Comparison of ENCODE assay signal across 27 cellular contexts in the genomic region with DNA sequence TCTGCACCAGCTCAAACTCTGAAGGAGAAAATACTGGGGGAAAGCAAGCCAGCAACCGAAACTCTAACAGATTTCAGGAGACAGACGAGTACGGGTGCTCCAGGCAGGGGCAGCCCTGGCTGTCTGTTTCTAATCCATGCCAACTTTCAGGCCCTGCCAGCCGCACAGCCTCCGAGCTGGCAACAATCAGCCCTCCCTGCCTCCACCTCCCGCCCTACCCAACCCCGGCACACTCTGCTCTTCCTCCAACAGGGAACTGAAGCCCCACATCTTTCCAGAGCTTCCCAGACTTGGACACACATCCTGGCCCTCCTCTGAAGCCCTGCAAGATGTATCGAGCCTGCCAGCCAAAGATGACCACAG.
"Had no signal": no experiment of that assay in that cellular context is flagged by ENCODE, and none has a peak within 500 bp of the region (broad histone marks: within the 10 kb centered on the region; RNA-seq: fewer than 3 reads in every experiment).

No MANE protein-coding gene starts in this region.

- H3K9me3 ChIP-seq: colonic mucosa, gastrocnemius medialis, lower lobe of right lung, pancreas, prostate gland, right lobe of liver, thoracic aorta, upper lobe of left lung, uterus had no signal

- H3K27me3 ChIP-seq: colonic mucosa, neural progenitor cell, right lobe of liver, upper lobe of left lung, uterus had no signal

- H3K36me3 Mint-ChIP-seq: immature natural killer cell; natural killer cell treated with Interleukin-12 subunit alpha and Interleukin-12 subunit beta and Interleukin-15 and Interleukin-18, amount 100 ng/mL, for 72 hours; neural progenitor cell had no signal

- DNase-seq: colonic mucosa; dermis blood vessel endothelial cell; effector CD4-positive, alpha-beta T cell; endodermal cell; erythroblast; gastrocnemius medialis; glutamatergic neuron; immature natural killer cell; left cardiac atrium; left ventricle myocardium inferior; lower lobe of right lung; mesenchymal stem cell; midbrain; occipital lobe; pancreas; right lobe of liver; stimulated activated CD4-positive, alpha-beta T cell treated with anti-CD3 and anti-CD28 coated beads, Interleukin-15, amount 100 ng/mL, for 24 hours; stimulated activated CD4-positive, alpha-beta T cell treated with anti-CD3 and anti-CD28 coated beads, Interleukin-1b, Interleukin-23, amount 100 ng/mL, for 48 hours; stimulated activated CD4-positive, alpha-beta T cell treated with anti-CD3 and anti-CD28 coated beads, Interleukin-4, amount 100 ng/mL, for 4 hours; stimulated activated naive B cell treated with anti-CD40 and anti-IgM and Interleukin-4, amounts not matched to agents 10 μg/mL and 1 μg/mL and 100 μg/mL, for 72 hours; stimulated activated naive CD8-positive, alpha-beta T cell treated with anti-CD3 and anti-CD28 coated beads, Interleukin-15, amount 100 ng/mL, for 72 hours; upper lobe of left lung; uterus had no signal

- H3K36me3 ChIP-seq: colonic mucosa, gastrocnemius medialis, left ventricle myocardium inferior, lower lobe of right lung, neural progenitor cell, pancreas, prostate gland, right lobe of liver, thoracic aorta, upper lobe of left lung, uterus had no signal

- H3K9me3 Mint-ChIP-seq: endodermal cell; immature natural killer cell; natural killer cell treated with Interleukin-12 subunit alpha and Interleukin-12 subunit beta and Interleukin-15 and Interleukin-18, amount 100 ng/mL, for 72 hours had no signal

- H3K4me1 ChIP-seq: colonic mucosa, gastrocnemius medialis, left ventricle myocardium inferior, lower lobe of right lung, pancreas, prostate gland, right lobe of liver, upper lobe of left lung, uterus had no signal

- H3K27ac ChIP-seq: colonic mucosa, left ventricle myocardium inferior, lower lobe of right lung, neural progenitor cell, pancreas, prostate gland, right lobe of liver, thoracic aorta, upper lobe of left lung, uterus had no signal

- H3K4me3 ChIP-seq: colonic mucosa, gastrocnemius medialis, left ventricle myocardium inferior, lower lobe of right lung, neural progenitor cell, pancreas, prostate gland, right lobe of liver, thoracic aorta, upper lobe of left lung, uterus had no signal

- H3K4me3 Mint-ChIP-seq: endodermal cell; immature natural killer cell; natural killer cell treated with Interleukin-12 subunit alpha and Interleukin-12 subunit beta and Interleukin-15 and Interleukin-18, amount 100 ng/mL, for 72 hours; neural progenitor cell; stimulated activated naive B cell treated with anti-CD40 and anti-IgM and Interleukin-4, amounts not matched to agents 10 μg/mL and 1 μg/mL and 100 μg/mL, for 72 hours; stimulated activated naive CD8-positive, alpha-beta T cell treated with anti-CD3 and anti-CD28 coated beads, Interleukin-15, amount 100 ng/mL, for 72 hours had no signal

- H3K9ac ChIP-seq: neural progenitor cell had no signal

- H3K4me1 Mint-ChIP-seq: stimulated activated naive CD8-positive, alpha-beta T cell treated with anti-CD3 and anti-CD28 coated beads, Interleukin-15, amount 100 ng/mL, for 72 hours had no signal

- H3K27ac Mint-ChIP-seq: endodermal cell; immature natural killer cell; natural killer cell treated with Interleukin-12 subunit alpha and Interleukin-12 subunit beta and Interleukin-15 and Interleukin-18, amount 100 ng/mL, for 72 hours; neural progenitor cell; stimulated activated naive B cell treated with anti-CD40 and anti-IgM and Interleukin-4, amounts not matched to agents 10 μg/mL and 1 μg/mL and 100 μg/mL, for 72 hours had no signal

- H3K4me2 ChIP-seq: neural progenitor cell had no signal

- H3K27me3 Mint-ChIP-seq: natural killer cell treated with Interleukin-12 subunit alpha and Interleukin-12 subunit beta and Interleukin-15 and Interleukin-18, amount 100 ng/mL, for 72 hours; stimulated activated naive B cell treated with anti-CD40 and anti-IgM and Interleukin-4, amounts not matched to agents 10 μg/mL and 1 μg/mL and 100 μg/mL, for 72 hours; stimulated activated naive CD8-positive, alpha-beta T cell treated with anti-CD3 and anti-CD28 coated beads, Interleukin-15, amount 100 ng/mL, for 72 hours had no signal
